10 cellular contexts compared by ENCODE assay signal in the genomic region with DNA sequence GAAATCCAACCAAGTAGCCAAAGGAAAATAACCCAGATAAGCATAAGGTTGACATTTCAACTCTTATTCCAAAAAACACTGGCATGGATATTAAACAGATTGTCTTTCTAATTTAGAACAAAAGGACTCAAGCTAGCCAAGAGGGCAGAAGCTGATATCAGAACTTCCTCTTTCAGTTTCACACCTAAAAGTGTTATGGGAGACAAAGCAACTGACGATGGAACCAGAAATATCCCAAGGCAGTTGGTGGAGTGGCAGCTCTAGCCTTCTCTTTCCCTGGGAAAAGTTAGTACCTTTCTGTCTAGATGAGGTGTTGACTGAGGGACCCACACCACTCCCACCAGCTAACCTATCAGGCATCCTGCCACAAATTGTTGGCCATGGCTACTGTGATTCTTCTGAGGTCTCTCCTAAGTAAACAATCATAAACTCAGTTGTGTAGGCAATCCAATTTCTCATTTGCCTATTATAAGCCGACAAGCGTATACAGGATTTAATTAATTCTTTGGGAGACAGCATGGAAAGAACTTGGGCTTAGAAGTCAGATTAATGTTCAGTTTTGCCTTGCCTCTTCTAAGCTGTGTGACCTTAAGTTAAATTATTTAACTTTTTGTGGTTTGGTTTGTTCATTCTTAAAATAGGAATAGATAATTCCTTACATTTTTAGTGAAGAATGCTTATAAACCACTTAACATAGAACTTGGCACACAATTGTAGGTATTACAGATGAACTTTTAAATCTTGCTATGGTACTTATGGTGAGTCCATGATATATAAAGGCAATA.
A peak's percentile ranks its signal among the peaks of the same experiment; 100 is the strongest.
DNase-seq lines count a peak whose midpoint lies in the region; ATAC-seq and TF ChIP-seq lines count a peak whose summit lies in the region.
"Had no signal": no experiment of that assay in that cellular context is flagged by ENCODE, and none has a peak within 500 bp of the region (broad histone marks: within the 10 kb centered on the region; RNA-seq: fewer than 3 reads in every experiment).

No MANE protein-coding gene starts in this region.

- TF ChIP-seq CTCF in cardiac fibroblast (IDR thresholded peaks at IDR 0.05; ENCODE audit: low read depth, low read length): no peak

- CTCF ChIA-PET in HEK293T (lab: Yijun Ruan, JAX): no interaction called here

- POLR2A ChIA-PET in HEK293T (lab: Yijun Ruan, JAX): no interaction called here

- H3K4me3 ChIP-seq in cardiac fibroblast (replicated peaks in 1 of 2; ENCODE audit: low read depth in 2 of 2, low read length in 2 of 2): no peak overlapping the region
- H3K4me3 ChIP-seq: neural progenitor cell had no signal

- ATAC-seq in GM18868 (IDR thresholded peaks at IDR 0.05; ENCODE audit: unreplicated experiment) (peak; percentile 56), HG03469 (IDR thresholded peaks at IDR 0.05; ENCODE audit: unreplicated experiment) (peak; percentile 32)

- DNase-seq in cardiac fibroblast (ENCODE audit: low read depth in 2 of 2) (peak; percentile 35 to 58), pulmonary artery endothelial cell (ENCODE audit: low read depth, low spot score) (peak; percentile 57), HuH-7.5 (ENCODE audit: low spot score) (no peak), HEK293T (ENCODE audit: extremely low spot score) (no peak)
- DNase-seq in activated CD4-positive, alpha-beta T cell treated with anti-CD3 and anti-CD28 coated beads, Interleukin-2, amount 50 U/mL, for 48 hours: no peak
- DNase-seq: activated naive CD4-positive, alpha-beta T cell treated with anti-CD3 and anti-CD28 coated beads, Interleukin-2, amount 10 ng/mL, durations not matched to agents 7 days and 5 days; NCI-H2081 treated with DMSO at 0.1 percent for 48 hours had no signal

TF ChIP-seq in HEK293T, 16 proteins besides CTCF, POLR2A, EP300 and RAD21:
- no peak for TF ChIP-seq SUZ12 (IDR thresholded peaks at IDR 0.05)
- TF ChIP-seq ARNT (IDR thresholded peaks at IDR 0.05): no peak
- no peak for TF ChIP-seq ZNF384 (IDR thresholded peaks at IDR 0.05)
- no peak for TF ChIP-seq CTBP1 (IDR thresholded peaks at IDR 0.05; ENCODE audit: borderline replicate concordance)
- TF ChIP-seq HDGF (IDR thresholded peaks at IDR 0.05; ENCODE audit: borderline replicate concordance): no peak
- TF ChIP-seq SP1 (IDR thresholded peaks at IDR 0.05): no peak
- TF ChIP-seq NFRKB (IDR thresholded peaks at IDR 0.05): no peak
- TF ChIP-seq LEF1 (IDR thresholded peaks at IDR 0.05; ENCODE audit: borderline replicate concordance): no peak
- TF ChIP-seq FOXM1 (IDR thresholded peaks at IDR 0.05; ENCODE audit: borderline replicate concordance): no peak
- TF ChIP-seq L3MBTL2 (conservative IDR thresholded peaks at IDR 0.05): no peak
- TF ChIP-seq ELF4 (IDR thresholded peaks at IDR 0.05): no peak

Comparison
In these comparisons a context has a peak if more than half of its experiments do, and no peak if none do; other contexts are left out.
1. DNase-seq: peak in cardiac fibroblast (2 of 2) and pulmonary artery endothelial cell (single experiment); none in HuH-7.5 (single experiment), activated CD4-positive, alpha-beta T cell treated with anti-CD3 and anti-CD28 coated beads, Interleukin-2, amount 50 U/mL, for 48 hours (0 of 2) and HEK293T (single experiment).